Comparison of ENCODE assay signal across 1 cellular context in genomic region chr2:39849982-39850526, GRCh38.
TF ChIP-seq lines count a peak whose summit lies in the region.

No MANE protein-coding gene starts in this region.

TF ChIP-seq in HepG2, 621 proteins besides CTCF, POLR2A, EP300 and RAD21 (continued from another document and continues in another):
- no peak for TF ChIP-seq ZNF407 (CRISPR knock-in tag; IDR thresholded peaks at IDR 0.05; ENCODE audit: not compliant biosample characterization)
- TF ChIP-seq KDM3A (CRISPR knock-in tag; IDR thresholded peaks at IDR 0.05; ENCODE audit: low read depth) = no peak
- TF ChIP-seq SRF (IDR thresholded peaks at IDR 0.05; ENCODE audit: low read depth, low read length) = no peak
- TF ChIP-seq ZSCAN21 (CRISPR knock-in tag; IDR thresholded peaks at IDR 0.05; ENCODE audit: borderline replicate concordance) = no peak
- TF ChIP-seq ZEB1 (IDR thresholded peaks at IDR 0.05; ENCODE audit: insufficient replicate concordance, low read depth) = peak; percentile 82
- TF ChIP-seq ZNF274 (CRISPR knock-in tag; IDR thresholded peaks at IDR 0.05) = no peak
- peak; percentile 64 for TF ChIP-seq BCL6 (CRISPR knock-in tag; IDR thresholded peaks at IDR 0.05)
- no peak for TF ChIP-seq HOXA7 (CRISPR knock-in tag; IDR thresholded peaks at IDR 0.05)
- TF ChIP-seq PAXIP1 (CRISPR knock-in tag; conservative IDR thresholded peaks at IDR 0.05) = peak; percentile 23; the same call in 1 of the 2 replicates
- peak; percentile 36; the same call in 1 of the 2 replicates for TF ChIP-seq HHEX (CRISPR knock-in tag; IDR thresholded peaks at IDR 0.05)
- no peak for TF ChIP-seq ZNF253 (CRISPR knock-in tag; IDR thresholded peaks at IDR 0.05; ENCODE audit: borderline replicate concordance)
- TF ChIP-seq TGIF2 (CRISPR knock-in tag; IDR thresholded peaks at IDR 0.05) = no peak
- peak; percentile 87 for TF ChIP-seq SKI (IDR thresholded peaks at IDR 0.05; ENCODE audit: partially characterized antibody)
- TF ChIP-seq GATAD1 (CRISPR knock-in tag; IDR thresholded peaks at IDR 0.05) = no peak
- TF ChIP-seq ZNF556 (CRISPR knock-in tag; IDR thresholded peaks at IDR 0.05; ENCODE audit: borderline replicate concordance) = no peak
- TF ChIP-seq FOXA1 (IDR thresholded peaks at IDR 0.05) = no peak
- peak; percentile 70 for TF ChIP-seq FOXA1 (CRISPR knock-in tag; IDR thresholded peaks at IDR 0.05)
- TF ChIP-seq FOXP4 (CRISPR knock-in tag; IDR thresholded peaks at IDR 0.05) = peak; percentile 54
- TF ChIP-seq ATF7 (IDR thresholded peaks at IDR 0.05) = no peak
- TF ChIP-seq ATF7 (CRISPR knock-in tag; IDR thresholded peaks at IDR 0.05) = no peak
- TF ChIP-seq SKIL (CRISPR knock-in tag; IDR thresholded peaks at IDR 0.05; ENCODE audit: borderline replicate concordance) = peak; percentile 90
- no peak for TF ChIP-seq SOX13 (IDR thresholded peaks at IDR 0.05)
- peak in 1 of 2 experiments; percentile 67; a peak in 2 of 4 replicates for TF ChIP-seq SOX13 (CRISPR knock-in tag; conservative IDR thresholded peaks at IDR 0.05 in 1 of 2, IDR thresholded peaks at IDR 0.05 in 1 of 2)
- TF ChIP-seq HNRNPUL1 (IDR thresholded peaks at IDR 0.05; ENCODE audit: low read depth, low read length) = no peak
- no peak for TF ChIP-seq BORCS8-MEF2B (CRISPR knock-in tag; IDR thresholded peaks at IDR 0.05)
- TF ChIP-seq AHDC1 (CRISPR knock-in tag; IDR thresholded peaks at IDR 0.05; ENCODE audit: borderline replicate concordance) = peak; percentile 73; the same call in 1 of the 2 replicates
- peak; percentile 32; the same call in 1 of the 2 replicates for TF ChIP-seq RARA (CRISPR knock-in tag; IDR thresholded peaks at IDR 0.05)
- peak; percentile 61; the same call in 1 of the 2 replicates for TF ChIP-seq HDAC2 (CRISPR knock-in tag; IDR thresholded peaks at IDR 0.05)
- peak; percentile 76 for TF ChIP-seq ARID5B (CRISPR knock-in tag; IDR thresholded peaks at IDR 0.05)
- TF ChIP-seq HNF4A (CRISPR knock-in tag; IDR thresholded peaks at IDR 0.05) = peak; percentile 33
- 0 out of 2 replicates have a peak, but pooled peaks have one; percentile 31 for TF ChIP-seq POGZ (CRISPR knock-in tag; IDR thresholded peaks at IDR 0.05)
- no peak for TF ChIP-seq EHMT2 (IDR thresholded peaks at IDR 0.05; ENCODE audit: borderline replicate concordance, low read depth, low read length)
